Comparison of ENCODE assay signal across 1 cellular context in genomic region chr10:21496285-21497176, GRCh38.
TF ChIP-seq lines count a peak whose summit lies in the region.

No MANE protein-coding gene starts in this region.

TF ChIP-seq in HepG2, 621 proteins besides CTCF, POLR2A, EP300 and RAD21 (continued from another document and continues in another):
- no peak for TF ChIP-seq ZHX2 (IDR thresholded peaks at IDR 0.05; ENCODE audit: low read depth)
- no peak for TF ChIP-seq ZHX2 (CRISPR knock-in tag; IDR thresholded peaks at IDR 0.05; ENCODE audit: borderline replicate concordance)
- no peak for TF ChIP-seq JDP2 (CRISPR knock-in tag; IDR thresholded peaks at IDR 0.05; ENCODE audit: borderline replicate concordance)
- TF ChIP-seq RARA (CRISPR knock-in tag; IDR thresholded peaks at IDR 0.05), result no peak
- TF ChIP-seq ELF3 (CRISPR knock-in tag; IDR thresholded peaks at IDR 0.05), result peak; percentile 43
- TF ChIP-seq NFYB (CRISPR knock-in tag; IDR thresholded peaks at IDR 0.05), result no peak
- peak; percentile 61; the same call in 1 of the 2 replicates for TF ChIP-seq ZNF343 (CRISPR knock-in tag; IDR thresholded peaks at IDR 0.05)
- TF ChIP-seq ZNF430 (CRISPR knock-in tag; IDR thresholded peaks at IDR 0.05), result peak; percentile 98
- peak; percentile 65; the same call in 1 of the 2 replicates for TF ChIP-seq ZKSCAN5 (CRISPR knock-in tag; IDR thresholded peaks at IDR 0.05)
- no peak; the same call in 1 of the 2 replicates for TF ChIP-seq PCBP1 (IDR thresholded peaks at IDR 0.05; ENCODE audit: borderline replicate concordance, low read depth, low read length)
- no peak for TF ChIP-seq NFE2L1 (CRISPR knock-in tag; IDR thresholded peaks at IDR 0.05; ENCODE audit: borderline replicate concordance)
- TF ChIP-seq ZIK1 (CRISPR knock-in tag; IDR thresholded peaks at IDR 0.05; ENCODE audit: borderline replicate concordance, low read depth), result peak; percentile 17; the same call in 1 of the 2 replicates
- 0 out of 2 replicates have a peak, but pooled peaks have one; percentile 27 for TF ChIP-seq ZNF557 (CRISPR knock-in tag; IDR thresholded peaks at IDR 0.05)
- no peak for TF ChIP-seq ELF4 (CRISPR knock-in tag; IDR thresholded peaks at IDR 0.05; ENCODE audit: borderline replicate concordance)
- TF ChIP-seq ZNF280D (CRISPR knock-in tag; IDR thresholded peaks at IDR 0.05), result no peak; the same call in 1 of the 2 replicates
- TF ChIP-seq DNMT3B (CRISPR knock-in tag; conservative IDR thresholded peaks at IDR 0.05), result no peak
- TF ChIP-seq ZC3H4 (CRISPR knock-in tag; IDR thresholded peaks at IDR 0.05; ENCODE audit: borderline replicate concordance), result peak; percentile 93; the same call in 1 of the 2 replicates
- no peak for TF ChIP-seq HNRNPUL1 (IDR thresholded peaks at IDR 0.05; ENCODE audit: low read depth, low read length)
- no peak; the same call in 1 of the 2 replicates for TF ChIP-seq DR1 (CRISPR knock-in tag; IDR thresholded peaks at IDR 0.05)
- peak; percentile 53; the same call in 1 of the 2 replicates for TF ChIP-seq KDM5A (IDR thresholded peaks at IDR 0.05; ENCODE audit: borderline replicate concordance, low read length)
- no peak for TF ChIP-seq ATF7 (IDR thresholded peaks at IDR 0.05)
- no peak for TF ChIP-seq ATF7 (CRISPR knock-in tag; IDR thresholded peaks at IDR 0.05)
- TF ChIP-seq ZNF720 (CRISPR knock-in tag; IDR thresholded peaks at IDR 0.05), result no peak
- TF ChIP-seq KIAA2018 (CRISPR knock-in tag; IDR thresholded peaks at IDR 0.05; ENCODE audit: borderline replicate concordance), result no peak
- no peak; a peak in 1 of 4 replicates for TF ChIP-seq REST (IDR thresholded peaks at IDR 0.05; ENCODE audit: borderline replicate concordance in 1 of 2, low read depth in 1 of 2, low read length in 2 of 2)
- TF ChIP-seq DMTF1 (CRISPR knock-in tag; IDR thresholded peaks at IDR 0.05), result no peak; the same call in 1 of the 2 replicates
- no peak for TF ChIP-seq ATAD3A (CRISPR knock-in tag; IDR thresholded peaks at IDR 0.05)
- TF ChIP-seq SPEN (CRISPR knock-in tag; IDR thresholded peaks at IDR 0.05; ENCODE audit: low read depth), result no peak; the same call in none of the 2 replicates
- TF ChIP-seq DMAP1 (CRISPR knock-in tag; IDR thresholded peaks at IDR 0.05), result peak; percentile 15; the same call in 1 of the 2 replicates
- no peak for TF ChIP-seq SKIL (CRISPR knock-in tag; IDR thresholded peaks at IDR 0.05; ENCODE audit: borderline replicate concordance)
